Comparison of ENCODE assay signal across 1 cellular context in the genomic region with DNA sequence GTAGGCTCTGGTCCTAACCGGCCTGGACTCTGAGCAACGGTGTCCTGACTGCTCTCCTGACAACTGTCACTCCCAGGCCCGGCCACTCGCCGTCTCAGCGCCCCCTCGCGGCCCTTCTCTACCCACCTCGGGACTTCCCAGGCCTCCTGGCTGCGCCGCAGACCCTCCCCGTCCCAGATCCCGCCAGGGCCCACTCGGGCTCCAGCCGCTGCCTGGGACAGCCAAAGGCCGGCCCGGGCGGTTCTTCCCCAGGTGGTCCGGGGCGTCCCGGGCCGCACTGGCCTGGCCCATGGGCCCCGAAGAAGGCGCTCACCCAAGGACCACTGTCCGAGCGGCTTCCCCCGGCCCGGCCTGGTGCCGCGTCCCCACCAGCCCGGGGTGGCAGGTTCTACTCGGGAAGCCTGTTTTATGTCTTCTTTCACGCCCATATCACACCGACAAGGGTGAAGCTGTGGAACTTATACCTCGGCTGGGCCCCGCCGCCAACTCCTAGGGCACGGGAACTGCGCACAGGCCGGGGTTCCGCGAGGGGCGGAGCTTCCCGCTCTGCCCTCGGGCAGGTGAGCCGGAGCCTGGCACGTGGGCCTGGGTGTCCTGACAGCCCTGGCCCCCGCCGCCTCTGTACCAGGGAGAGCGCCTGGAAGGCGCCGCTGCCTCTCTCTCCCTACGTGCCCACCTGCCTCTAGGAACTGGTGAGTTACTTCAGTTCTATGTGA.
TF ChIP-seq lines count a peak whose summit lies in the region.

No MANE protein-coding gene starts in this region.

TF ChIP-seq in HEK293, 187 proteins besides CTCF, POLR2A, EP300 and RAD21 (continued from another document):
- TF ChIP-seq, protein P1, sequence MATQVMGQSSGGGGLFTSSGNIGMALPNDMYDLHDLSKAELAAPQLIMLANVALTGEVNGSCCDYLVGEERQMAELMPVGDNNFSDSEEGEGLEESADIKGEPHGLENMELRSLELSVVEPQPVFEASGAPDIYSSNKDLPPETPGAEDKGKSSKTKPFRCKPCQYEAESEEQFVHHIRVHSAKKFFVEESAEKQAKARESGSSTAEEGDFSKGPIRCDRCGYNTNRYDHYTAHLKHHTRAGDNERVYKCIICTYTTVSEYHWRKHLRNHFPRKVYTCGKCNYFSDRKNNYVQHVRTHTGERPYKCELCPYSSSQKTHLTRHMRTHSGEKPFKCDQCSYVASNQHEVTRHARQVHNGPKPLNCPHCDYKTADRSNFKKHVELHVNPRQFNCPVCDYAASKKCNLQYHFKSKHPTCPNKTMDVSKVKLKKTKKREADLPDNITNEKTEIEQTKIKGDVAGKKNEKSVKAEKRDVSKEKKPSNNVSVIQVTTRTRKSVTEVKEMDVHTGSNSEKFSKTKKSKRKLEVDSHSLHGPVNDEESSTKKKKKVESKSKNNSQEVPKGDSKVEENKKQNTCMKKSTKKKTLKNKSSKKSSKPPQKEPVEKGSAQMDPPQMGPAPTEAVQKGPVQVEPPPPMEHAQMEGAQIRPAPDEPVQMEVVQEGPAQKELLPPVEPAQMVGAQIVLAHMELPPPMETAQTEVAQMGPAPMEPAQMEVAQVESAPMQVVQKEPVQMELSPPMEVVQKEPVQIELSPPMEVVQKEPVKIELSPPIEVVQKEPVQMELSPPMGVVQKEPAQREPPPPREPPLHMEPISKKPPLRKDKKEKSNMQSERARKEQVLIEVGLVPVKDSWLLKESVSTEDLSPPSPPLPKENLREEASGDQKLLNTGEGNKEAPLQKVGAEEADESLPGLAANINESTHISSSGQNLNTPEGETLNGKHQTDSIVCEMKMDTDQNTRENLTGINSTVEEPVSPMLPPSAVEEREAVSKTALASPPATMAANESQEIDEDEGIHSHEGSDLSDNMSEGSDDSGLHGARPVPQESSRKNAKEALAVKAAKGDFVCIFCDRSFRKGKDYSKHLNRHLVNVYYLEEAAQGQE (tag by site-specific recombination; IDR thresholded peaks at IDR 0.05): peak; percentile 60
- TF ChIP-seq FEZF1 (tag by site-specific recombination; IDR thresholded peaks at IDR 0.05) (no peak), ZNF530 (tag by site-specific recombination; IDR thresholded peaks at IDR 0.05; ENCODE audit: low read depth) (no peak), PRDM6 (tag by site-specific recombination; IDR thresholded peaks at IDR 0.05) (no peak), TCF7L2 (IDR thresholded peaks at IDR 0.05; ENCODE audit: borderline replicate concordance, low read depth, low read length) (no peak), ZNF792 (tag by site-specific recombination; IDR thresholded peaks at IDR 0.05) (no peak), SP2 (tag by site-specific recombination; IDR thresholded peaks at IDR 0.05) (no peak), ZNF23 (tag by site-specific recombination; IDR thresholded peaks at IDR 0.05; ENCODE audit: borderline replicate concordance) (no peak)
- TF ChIP-seq, protein P2, sequence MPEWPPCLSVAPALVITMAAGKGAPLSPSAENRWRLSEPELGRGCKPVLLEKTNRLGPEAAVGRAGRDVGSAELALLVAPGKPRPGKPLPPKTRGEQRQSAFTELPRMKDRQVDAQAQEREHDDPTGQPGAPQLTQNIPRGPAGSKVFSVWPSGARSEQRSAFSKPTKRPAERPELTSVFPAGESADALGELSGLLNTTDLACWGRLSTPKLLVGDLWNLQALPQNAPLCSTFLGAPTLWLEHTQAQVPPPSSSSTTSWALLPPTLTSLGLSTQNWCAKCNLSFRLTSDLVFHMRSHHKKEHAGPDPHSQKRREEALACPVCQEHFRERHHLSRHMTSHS (tag by site-specific recombination; IDR thresholded peaks at IDR 0.05): no peak
- TF ChIP-seq, protein P3, sequence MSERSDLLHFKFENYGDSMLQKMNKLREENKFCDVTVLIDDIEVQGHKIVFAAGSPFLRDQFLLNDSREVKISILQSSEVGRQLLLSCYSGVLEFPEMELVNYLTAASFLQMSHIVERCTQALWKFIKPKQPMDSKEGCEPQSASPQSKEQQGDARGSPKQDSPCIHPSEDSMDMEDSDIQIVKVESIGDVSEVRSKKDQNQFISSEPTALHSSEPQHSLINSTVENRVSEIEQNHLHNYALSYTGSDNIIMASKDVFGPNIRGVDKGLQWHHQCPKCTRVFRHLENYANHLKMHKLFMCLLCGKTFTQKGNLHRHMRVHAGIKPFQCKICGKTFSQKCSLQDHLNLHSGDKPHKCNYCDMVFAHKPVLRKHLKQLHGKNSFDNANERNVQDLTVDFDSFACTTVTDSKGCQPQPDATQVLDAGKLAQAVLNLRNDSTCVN (tag by site-specific recombination; optimal IDR thresholded peaks at IDR 0.05): no peak
